ENCODE assay signal across 10 cellular contexts in genomic region chr6:166822609-166823008, GRCh38.
"Had no signal": no experiment of that assay in that cellular context is flagged by ENCODE, and none has a peak within 500 bp of the region (broad histone marks: within the 10 kb centered on the region; RNA-seq: fewer than 3 reads in every experiment).

No MANE protein-coding gene starts in this region.

- FAIRE-seq: HTR-8/SVneo had no signal

- H3K9me3 ChIP-seq: HAP-1 had no signal

- DNase-seq: GM23248, GOT3, H7, HFFc6, IMR-90, KBM-7 had no signal

- H3K4me3 ChIP-seq: GM23248, HAP-1 had no signal

- H3K27ac ChIP-seq: GM23248, KMS-11 had no signal

- H3K9ac ChIP-seq: GM23248, KMS-11 had no signal

- H3K4me2 ChIP-seq: KMS-11 had no signal

- ATAC-seq: HCT116 had no signal

- H3K36me3 ChIP-seq: HAP-1 had no signal

- H3K4me1 ChIP-seq: HAP-1 had no signal

- H2AFZ ChIP-seq: GM23248 had no signal
